ENCODE assay signal across 1 cellular context in genomic region chr1:227333423-227333822, GRCh38.
TF ChIP-seq lines count a peak whose summit lies in the region.

No MANE protein-coding gene starts in this region.

TF ChIP-seq in K562, 482 proteins besides CTCF, POLR2A, EP300 and RAD21 (continued from another document and continues in another):
- no peak for TF ChIP-seq E2F4 (CRISPR knock-in tag; IDR thresholded peaks at IDR 0.05; ENCODE audit: low read depth)
- TF ChIP-seq ZNF318 (IDR thresholded peaks at IDR 0.05; ENCODE audit: borderline replicate concordance in 1 of 2, low read depth in 1 of 2), result 0 out of 4 replicates have a peak, but pooled peaks of 1 of the 2 experiments have one; percentile 58
- no peak for TF ChIP-seq ETS2 (tag; IDR thresholded peaks at IDR 0.05; ENCODE audit: borderline replicate concordance, poor library complexity, severe bottlenecking)
- TF ChIP-seq GABPA (tag; conservative IDR thresholded peaks at IDR 0.05; ENCODE audit: low read depth), result no peak
- no peak for TF ChIP-seq TARDBP (IDR thresholded peaks at IDR 0.05)
- no peak for TF ChIP-seq RBM15 (IDR thresholded peaks at IDR 0.05; ENCODE audit: insufficient read depth, low read length)
- TF ChIP-seq KDM1A (IDR thresholded peaks at IDR 0.05), result peak; percentile 61 to 82; a peak in 3 of 4 replicates
- 0 out of 2 replicates have a peak, but pooled peaks have one; percentile 37 for TF ChIP-seq ZBTB1 (CRISPR knock-in tag; IDR thresholded peaks at IDR 0.05; ENCODE audit: borderline replicate concordance, low read depth)
- no peak for TF ChIP-seq ATF1 (CRISPR knock-in tag; IDR thresholded peaks at IDR 0.05)
- no peak for TF ChIP-seq ATF1 (tag; IDR thresholded peaks at IDR 0.05)
- no peak for TF ChIP-seq ZBED1 (IDR thresholded peaks at IDR 0.05)
- no peak for TF ChIP-seq SNAPC5 (CRISPR knock-in tag; IDR thresholded peaks at IDR 0.05)
- TF ChIP-seq MEF2A (IDR thresholded peaks at IDR 0.05; ENCODE audit: control insufficient read depth, low read depth, low read length), result no peak
- TF ChIP-seq MYNN (IDR thresholded peaks at IDR 0.05), result peak; percentile 71; the same call in 1 of the 2 replicates
- TF ChIP-seq MYNN (CRISPR knock-in tag; IDR thresholded peaks at IDR 0.05), result no peak
- no peak for TF ChIP-seq ZKSCAN3 (CRISPR knock-in tag; IDR thresholded peaks at IDR 0.05)
- no peak for TF ChIP-seq ZNF77 (CRISPR knock-in tag; IDR thresholded peaks at IDR 0.05)
- no peak for TF ChIP-seq FOXJ2 (tag; IDR thresholded peaks at IDR 0.05)
- no peak for TF ChIP-seq ZSCAN29 (IDR thresholded peaks at IDR 0.05)
- TF ChIP-seq MCM2 (IDR thresholded peaks at IDR 0.05; ENCODE audit: low read depth), result no peak
- no peak for TF ChIP-seq TEAD1 (CRISPR knock-in tag; IDR thresholded peaks at IDR 0.05)
- no peak for TF ChIP-seq BCOR (IDR thresholded peaks at IDR 0.05)
- no peak; the same call in 1 of the 2 replicates for TF ChIP-seq MAFF (IDR thresholded peaks at IDR 0.05; ENCODE audit: low read length)
- TF ChIP-seq ZBTB40 (IDR thresholded peaks at IDR 0.05), result no peak
- no peak for TF ChIP-seq ZBTB40 (CRISPR knock-in tag; IDR thresholded peaks at IDR 0.05)
- TF ChIP-seq PHB (CRISPR knock-in tag; IDR thresholded peaks at IDR 0.05), result no peak
- TF ChIP-seq ZBTB43 (CRISPR knock-in tag; IDR thresholded peaks at IDR 0.05), result no peak
- TF ChIP-seq TBL1XR1 (IDR thresholded peaks at IDR 0.05; ENCODE audit: low read length in 2 of 2), result no peak
- TF ChIP-seq MYBL2 (IDR thresholded peaks at IDR 0.05; ENCODE audit: low read depth), result no peak
- no peak for TF ChIP-seq MYBL2 (CRISPR knock-in tag; IDR thresholded peaks at IDR 0.05; ENCODE audit: borderline replicate concordance)
- TF ChIP-seq RNF2 (IDR thresholded peaks at IDR 0.05), result no peak
- TF ChIP-seq CEBPZ (IDR thresholded peaks at IDR 0.05; ENCODE audit: borderline replicate concordance, low read depth, low read length), result no peak
- TF ChIP-seq ID3 (CRISPR knock-in tag; IDR thresholded peaks at IDR 0.05), result no peak
- TF ChIP-seq ID3 (tag; IDR thresholded peaks at IDR 0.05), result no peak
- TF ChIP-seq ZNF239 (CRISPR knock-in tag; IDR thresholded peaks at IDR 0.05), result no peak
- no peak for TF ChIP-seq THRB (CRISPR knock-in tag; conservative IDR thresholded peaks at IDR 0.05)
